ENCODE assay signal across 26 cellular contexts in the genomic region with DNA sequence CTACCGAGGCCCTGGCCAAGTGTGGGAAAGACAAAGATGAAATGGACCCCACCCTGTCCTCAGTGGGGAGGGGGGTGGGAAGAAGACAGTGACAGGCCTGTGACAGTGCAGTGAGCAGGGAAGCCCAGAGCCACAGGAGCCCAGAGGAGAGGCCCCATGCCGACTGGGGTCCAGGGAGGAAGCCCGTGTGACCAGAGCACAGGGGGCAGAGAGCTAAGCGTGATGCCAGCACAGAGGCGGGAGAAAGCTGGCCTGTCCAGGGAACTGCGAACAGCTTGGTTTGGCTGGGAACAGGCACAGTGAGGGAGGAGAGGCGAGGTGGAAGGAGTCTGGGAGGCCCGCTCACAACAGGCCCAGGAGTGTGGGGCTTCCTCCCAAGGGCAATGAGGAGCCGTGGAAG.
DNase-seq lines count a peak whose midpoint lies in the region; ATAC-seq and TF ChIP-seq lines count a peak whose summit lies in the region.
"Had no signal": no experiment of that assay in that cellular context is flagged by ENCODE, and none has a peak within 500 bp of the region (broad histone marks: within the 10 kb centered on the region; RNA-seq: fewer than 3 reads in every experiment).

No MANE protein-coding gene starts in this region.

- no peaks in the 10 kb centered on the region for H3K36me3 Mint-ChIP-seq in activated naive CD8-positive, alpha-beta T cell treated with anti-CD3 and anti-CD28 coated beads, Interleukin-2, amount 10 ng/mL, durations not matched to agents 7 days and 5 days
- H3K36me3 Mint-ChIP-seq in activated naive CD8-positive, alpha-beta T cell treated with anti-CD3 and anti-CD28 coated beads, Interleukin-2, amount 50 U/mL, for 24 hours (ENCODE audit: low read depth) = no peaks in the 10 kb centered on the region
- H3K36me3 Mint-ChIP-seq in activated T-helper 2 cell treated with anti-CD3 and anti-CD28 coated beads, Interferon-gamma antibody, Interleukin-2, Interleukin-4, amounts not matched to agents 10 μg/mL and 5 μg/mL and 100 μg/mL, durations not matched to agents 14 hours and 24 hours and 36 hours (ENCODE audit: low read depth) = no peaks in the 10 kb centered on the region
- H3K36me3 Mint-ChIP-seq: brain; mesothelial cell of epicardium; naive thymus-derived CD4-positive, alpha-beta T cell had no signal

- H3K4me3 ChIP-seq in adrenal gland = no peak overlapping the region
- H3K4me3 ChIP-seq in neuronal stem cell (ENCODE audit: low read length in 2 of 2) = no peak overlapping the region
- H3K4me3 ChIP-seq: left ventricle myocardium inferior, ovary, right atrium auricular region, tibial nerve had no signal

- no peaks in the 10 kb centered on the region for H3K27me3 ChIP-seq in adrenal gland
- peaks cover 0 to 3% (median 0%) of the 10 kb centered on the region in 3 experiments for H3K27me3 ChIP-seq in neuronal stem cell (ENCODE audit: control insufficient read depth in 3 of 3, insufficient read depth in 3 of 3, low read depth in 1 of 3, low read length in 3 of 3)
- H3K27me3 ChIP-seq: ovary, right atrium auricular region, tibial nerve had no signal

- no peak overlapping the region for H3K4me3 Mint-ChIP-seq in activated naive CD8-positive, alpha-beta T cell treated with anti-CD3 and anti-CD28 coated beads, Interleukin-2, amount 10 ng/mL, durations not matched to agents 7 days and 5 days
- no peak overlapping the region for H3K4me3 Mint-ChIP-seq in activated naive CD8-positive, alpha-beta T cell treated with anti-CD3 and anti-CD28 coated beads, Interleukin-2, amount 50 U/mL, for 24 hours
- no peak overlapping the region for H3K4me3 Mint-ChIP-seq in activated T-helper 2 cell treated with anti-CD3 and anti-CD28 coated beads, Interferon-gamma antibody, Interleukin-2, Interleukin-4, amounts not matched to agents 10 μg/mL and 5 μg/mL and 100 μg/mL, durations not matched to agents 14 hours and 24 hours and 36 hours (ENCODE audit: low read depth)
- H3K4me3 Mint-ChIP-seq: activated T-helper 1 cell treated with anti-CD3 and anti-CD28 coated beads, Interleukin-12 subunit alpha, Interleukin-12 subunit beta, Interleukin-2, Interleukin-4 antibody, amounts not matched to agents 30 ng/mL and 10 ng/mL and 1 ng/mL, durations not matched to agents 14 hours and 24 hours and 36 hours; brain; mesothelial cell of epicardium; naive thymus-derived CD4-positive, alpha-beta T cell had no signal

- TF ChIP-seq POLR2A in adrenal gland (IDR thresholded peaks at IDR 0.05) = no peak

- no peaks in the 10 kb centered on the region for H3K9me3 Mint-ChIP-seq in activated naive CD8-positive, alpha-beta T cell treated with anti-CD3 and anti-CD28 coated beads, Interleukin-2, amount 10 ng/mL, durations not matched to agents 7 days and 5 days
- no peaks in the 10 kb centered on the region for H3K9me3 Mint-ChIP-seq in activated naive CD8-positive, alpha-beta T cell treated with anti-CD3 and anti-CD28 coated beads, Interleukin-2, amount 50 U/mL, for 24 hours
- H3K9me3 Mint-ChIP-seq in activated T-helper 2 cell treated with anti-CD3 and anti-CD28 coated beads, Interferon-gamma antibody, Interleukin-2, Interleukin-4, amounts not matched to agents 10 μg/mL and 5 μg/mL and 100 μg/mL, durations not matched to agents 14 hours and 24 hours and 36 hours = no peaks in the 10 kb centered on the region
- H3K9me3 Mint-ChIP-seq: activated T-helper 1 cell treated with anti-CD3 and anti-CD28 coated beads, Interleukin-12 subunit alpha, Interleukin-12 subunit beta, Interleukin-2, Interleukin-4 antibody, amounts not matched to agents 30 ng/mL and 10 ng/mL and 1 ng/mL, durations not matched to agents 14 hours and 24 hours and 36 hours; brain; mesothelial cell of epicardium; naive thymus-derived CD4-positive, alpha-beta T cell had no signal

- H3K27ac Mint-ChIP-seq in activated naive CD8-positive, alpha-beta T cell treated with anti-CD3 and anti-CD28 coated beads, Interleukin-2, amount 10 ng/mL, durations not matched to agents 7 days and 5 days = no peak overlapping the region
- no peak overlapping the region for H3K27ac Mint-ChIP-seq in activated naive CD8-positive, alpha-beta T cell treated with anti-CD3 and anti-CD28 coated beads, Interleukin-2, amount 50 U/mL, for 24 hours
- H3K27ac Mint-ChIP-seq in activated T-helper 2 cell treated with anti-CD3 and anti-CD28 coated beads, Interferon-gamma antibody, Interleukin-2, Interleukin-4, amounts not matched to agents 10 μg/mL and 5 μg/mL and 100 μg/mL, durations not matched to agents 14 hours and 24 hours and 36 hours = no peak overlapping the region
- H3K27ac Mint-ChIP-seq: activated T-helper 1 cell treated with anti-CD3 and anti-CD28 coated beads, Interleukin-12 subunit alpha, Interleukin-12 subunit beta, Interleukin-2, Interleukin-4 antibody, amounts not matched to agents 30 ng/mL and 10 ng/mL and 1 ng/mL, durations not matched to agents 14 hours and 24 hours and 36 hours; mesothelial cell of epicardium had no signal

- no peaks in the 10 kb centered on the region for H3K9me3 ChIP-seq in adrenal gland (replicated peaks in 1 of 3)
- H3K9me3 ChIP-seq in neuronal stem cell (replicated peaks in 1 of 2; ENCODE audit: control insufficient read depth in 2 of 2, insufficient read depth in 1 of 2, low read depth in 1 of 2, low read length in 2 of 2) = peaks cover 0 to 2% of the 10 kb centered on the region in 2 donors
- H3K9me3 ChIP-seq: Caco-2, left ventricle myocardium inferior, ovary, right atrium auricular region, tibial nerve had no signal

- no peak overlapping the region for H3K4me2 ChIP-seq in neuronal stem cell (ENCODE audit: insufficient read depth, low read length, poor library complexity, severe bottlenecking)

- H2AK5ac ChIP-seq in neuronal stem cell (ENCODE audit: low read depth, low read length) = peak overlapping the region; percentile 54

- peaks cover 0 to 12% of the 10 kb centered on the region in 2 donors for H3K4me1 ChIP-seq in adrenal gland (replicated peaks in 1 of 2)
- no peaks in the 10 kb centered on the region for H3K4me1 ChIP-seq in neuronal stem cell (ENCODE audit: control insufficient read depth in 2 of 2, insufficient read depth in 1 of 2, low read depth in 1 of 2, low read length in 2 of 2)
- H3K4me1 ChIP-seq: Caco-2, left ventricle myocardium inferior, right atrium auricular region, tibial nerve had no signal

- peak overlapping the region; percentile 31 for H3K4ac ChIP-seq in neuronal stem cell (ENCODE audit: low read length)

- H2BK120ac ChIP-seq in neuronal stem cell (ENCODE audit: low read depth, low read length) = no peak overlapping the region

- H3K27me3 Mint-ChIP-seq in activated naive CD8-positive, alpha-beta T cell treated with anti-CD3 and anti-CD28 coated beads, Interleukin-2, amount 10 ng/mL, durations not matched to agents 7 days and 5 days = no peaks in the 10 kb centered on the region
- no peaks in the 10 kb centered on the region for H3K27me3 Mint-ChIP-seq in activated naive CD8-positive, alpha-beta T cell treated with anti-CD3 and anti-CD28 coated beads, Interleukin-2, amount 50 U/mL, for 24 hours
- no peaks in the 10 kb centered on the region for H3K27me3 Mint-ChIP-seq in activated T-helper 2 cell treated with anti-CD3 and anti-CD28 coated beads, Interferon-gamma antibody, Interleukin-2, Interleukin-4, amounts not matched to agents 10 μg/mL and 5 μg/mL and 100 μg/mL, durations not matched to agents 14 hours and 24 hours and 36 hours (ENCODE audit: low read depth)
- H3K27me3 Mint-ChIP-seq: naive thymus-derived CD4-positive, alpha-beta T cell had no signal

- H3K9ac ChIP-seq in neuronal stem cell (ENCODE audit: low read depth, low read length, poor library complexity) = no peak overlapping the region

- ATAC-seq in activated naive CD8-positive, alpha-beta T cell treated with anti-CD3 and anti-CD28 coated beads, Interleukin-2, amount 10 ng/mL, durations not matched to agents 7 days and 5 days (ENCODE audit: low read depth) = no peak
- ATAC-seq in activated naive CD8-positive, alpha-beta T cell treated with anti-CD3 and anti-CD28 coated beads, Interleukin-2, amount 50 U/mL, for 24 hours = no peak
- ATAC-seq: naive thymus-derived CD4-positive, alpha-beta T cell had no signal

- no peak overlapping the region for H2AFZ ChIP-seq in neuronal stem cell (ENCODE audit: low read length)

- peaks cover 0 to 54% of the 10 kb centered on the region in 2 donors for H3K36me3 ChIP-seq in adrenal gland (replicated peaks in 1 of 2)
- H3K36me3 ChIP-seq in neuronal stem cell (replicated peaks in 1 of 2; ENCODE audit: control insufficient read depth in 2 of 2, insufficient read depth in 2 of 2, low read length in 2 of 2) = no peaks in the 10 kb centered on the region
- H3K36me3 ChIP-seq: left ventricle myocardium inferior, ovary, right atrium auricular region, tibial nerve had no signal

- H3K4me1 Mint-ChIP-seq in activated naive CD8-positive, alpha-beta T cell treated with anti-CD3 and anti-CD28 coated beads, Interleukin-2, amount 10 ng/mL, durations not matched to agents 7 days and 5 days = peaks cover 2% of the 10 kb centered on the region
- no peaks in the 10 kb centered on the region for H3K4me1 Mint-ChIP-seq in activated naive CD8-positive, alpha-beta T cell treated with anti-CD3 and anti-CD28 coated beads, Interleukin-2, amount 50 U/mL, for 24 hours
- H3K4me1 Mint-ChIP-seq in activated T-helper 2 cell treated with anti-CD3 and anti-CD28 coated beads, Interferon-gamma antibody, Interleukin-2, Interleukin-4, amounts not matched to agents 10 μg/mL and 5 μg/mL and 100 μg/mL, durations not matched to agents 14 hours and 24 hours and 36 hours (ENCODE audit: low read depth) = no peaks in the 10 kb centered on the region
- H3K4me1 Mint-ChIP-seq: mesothelial cell of epicardium had no signal

- POLR2A ChIA-PET in activated naive CD8-positive, alpha-beta T cell treated with anti-CD3 and anti-CD28 coated beads, Interleukin-2, amount 10 ng/mL, durations not matched to agents 7 days and 5 days (lab: Charles Lee) = no interaction called here

- in situ Hi-C loops in GM13976 (cut with MboI; ENCODE audit: low sequenced_read_pairs, unreplicated experiment) = no loop called here

- intact Hi-C loops in adrenal gland (cut with DNase I) = loop anchor here (5.0 to 10.0 kb wide), 2 partner anchors 341 to 344 kb away; no protein-coding TSS in a partner anchor
- intact Hi-C loops in activated T-helper 2 cell treated with anti-CD3 and anti-CD28 coated beads, Interferon-gamma antibody, Interleukin-2, Interleukin-4, amounts not matched to agents 10 μg/mL and 5 μg/mL and 100 μg/mL, durations not matched to agents 14 hours and 24 hours and 36 hours (cut with micrococcal nuclease) = no loop called here

- H4K91ac ChIP-seq in neuronal stem cell (ENCODE audit: low read depth, low read length, poor library complexity) = no peak overlapping the region

- peak overlapping the region; percentile 2 for H3K18ac ChIP-seq in neuronal stem cell (ENCODE audit: low read length)

- no peak overlapping the region for H2BK15ac ChIP-seq in neuronal stem cell (ENCODE audit: low read length)

- TF ChIP-seq CTCF in adrenal gland (IDR thresholded peaks at IDR 0.05) = no peak
- TF ChIP-seq CTCF in GM13976 (IDR thresholded peaks at IDR 0.05; ENCODE audit: borderline replicate concordance, control extremely low read depth, extremely low read depth, insufficient read depth, missing control alignments) = no peak

- peak overlapping the region; percentile 84 for H2BK5ac ChIP-seq in neuronal stem cell (ENCODE audit: low read length)

- 81 to 93% (median 81%) methylated on average over 8 to 9 of the region's 9 CpGs for WGBS in adrenal gland, 4 donors
- no CpG with 5 or more reads among the region's 9 CpGs for WGBS in neuronal stem cell (ENCODE audit: extremely low coverage in 2 of 2, insufficient read length in 2 of 2, insufficient replicate concordance in 1 of 2), 2 donors

- peak overlapping the region; percentile 75 for H3K14ac ChIP-seq in neuronal stem cell (ENCODE audit: low read length)

- peak overlapping the region; percentile 20 for H3K23ac ChIP-seq in neuronal stem cell (ENCODE audit: low read depth, low read length, poor library complexity)

- no peak overlapping the region for H2BK12ac ChIP-seq in neuronal stem cell (ENCODE audit: low read length)

- peak; percentile 15 for DNase-seq in activated naive CD8-positive, alpha-beta T cell treated with anti-CD3 and anti-CD28 coated beads, Interleukin-2, amount 10 ng/mL, durations not matched to agents 7 days and 5 days
- no peak for DNase-seq in activated naive CD8-positive, alpha-beta T cell treated with anti-CD3 and anti-CD28 coated beads, Interleukin-2, amount 50 U/mL, for 24 hours
- DNase-seq in adrenal gland = peak in 5 of 7 donors; percentile 7 to 38 (median 13)
- DNase-seq in neuronal stem cell (ENCODE audit: low spot score) = no peak
- DNase-seq in ureter (ENCODE audit: low spot score) = peak; percentile 35
- no peak for DNase-seq in GM13976 (ENCODE audit: low spot score)
- no peak for DNase-seq in activated T-helper 2 cell treated with anti-CD3 and anti-CD28 coated beads, Interferon-gamma antibody, Interleukin-2, Interleukin-4, amounts not matched to agents 10 μg/mL and 5 μg/mL and 100 μg/mL, durations not matched to agents 14 hours and 24 hours and 36 hours (ENCODE audit: low spot score)
- DNase-seq: C1 segment of cervical spinal cord; effector CD4-positive, alpha-beta T cell; erythroblast; glutamatergic neuron; H7; islet precursor cell; Kasumi-1; left ventricle myocardium inferior; NCI-H1436; NCI-H774; stimulated activated naive CD4-positive, alpha-beta T cell treated with Interleukin-2 at 50 U/mL for 16 hours had no signal

- no peak overlapping the region for H4K8ac ChIP-seq in neuronal stem cell (ENCODE audit: low read depth, low read length)

- H3K27ac ChIP-seq in adrenal gland (no peak overlapping the region), neuronal stem cell (replicated peaks; ENCODE audit: low read length) (no peak overlapping the region)
- H3K27ac ChIP-seq: left ventricle myocardium inferior, ovary, right atrium auricular region, tibial nerve had no signal

- no peaks in the 10 kb centered on the region for H3K79me1 ChIP-seq in neuronal stem cell (ENCODE audit: low read depth, low read length)

Comparison
In these comparisons a context has a peak if more than half of its experiments do, and no peak if none do; other contexts are left out.
1. DNase-seq: peak in activated naive CD8-positive, alpha-beta T cell treated with anti-CD3 and anti-CD28 coated beads, Interleukin-2, amount 10 ng/mL, durations not matched to agents 7 days and 5 days (single experiment), adrenal gland (5 of 7) and ureter (single experiment); none in activated naive CD8-positive, alpha-beta T cell treated with anti-CD3 and anti-CD28 coated beads, Interleukin-2, amount 50 U/mL, for 24 hours (single experiment), neuronal stem cell (single experiment), GM13976 (single experiment) and activated T-helper 2 cell treated with anti-CD3 and anti-CD28 coated beads, Interferon-gamma antibody, Interleukin-2, Interleukin-4, amounts not matched to agents 10 μg/mL and 5 μg/mL and 100 μg/mL, durations not matched to agents 14 hours and 24 hours and 36 hours (single experiment).